In genomic region chr6:41462980-41463930, GRCh38 we compare ENCODE assay signal across 8 cellular contexts.
DNase-seq lines count a peak whose midpoint lies in the region; ATAC-seq and TF ChIP-seq lines count a peak whose summit lies in the region.

No MANE protein-coding gene starts in this region.

- H3K4me3 Mint-ChIP-seq in Caco-2 (ENCODE audit: unreplicated experiment) (no peak overlapping the region), H9 (no peak overlapping the region; a peak in 1 of 5 replicates)

- H2BK15ac ChIP-seq in H9 (ENCODE audit: low read depth, low read length) = no peak overlapping the region

- DNase-seq in Caco-2 (peak; percentile 79 to 84), H9 (no peak), SJSA1 (ENCODE audit: low read depth in 1 of 2, low spot score in 2 of 2) (peak; percentile 75 to 78), fibroblast of the aortic adventitia (ENCODE audit: low read depth) (peak; percentile 79), osteoblast (ENCODE audit: insufficient read length, low spot score, missing footprints) (no peak)

- no peak overlapping the region for H3K4me3 ChIP-seq in Caco-2 (ENCODE audit: low read depth, low read length)
- no peak overlapping the region for H3K4me3 ChIP-seq in SJSA1
- no peak overlapping the region for H3K4me3 ChIP-seq in fibroblast of the aortic adventitia (ENCODE audit: low read depth, low read length)
- H3K4me3 ChIP-seq in osteoblast (ENCODE audit: insufficient read depth, low read length) = no peak overlapping the region

- no peaks in the 10 kb centered on the region for H3K36me3 Mint-ChIP-seq in Caco-2 (ENCODE audit: insufficient read depth, unreplicated experiment)
- H3K36me3 Mint-ChIP-seq in H9 (ENCODE audit: insufficient read depth in 1 of 3, low read depth in 3 of 3) = no peaks in the 10 kb centered on the region; a peak in 1 of 7 replicates

- WGBS in H9 (ENCODE audit: extremely low coverage, insufficient read length, low lambda C conversion rate) = no CpG with 5 or more reads among the region's 13 CpGs

- H3K4me2 ChIP-seq in H9 (ENCODE audit: insufficient read depth, insufficient read length, low read length) (peak overlapping the region; percentile 5), osteoblast (ENCODE audit: insufficient read depth, low read length) (no peak overlapping the region)

- H2BK5ac ChIP-seq in H9 (ENCODE audit: insufficient read length, low read length) = no peak overlapping the region

- no peak overlapping the region for H3K27ac ChIP-seq in H9 (ENCODE audit: insufficient read length, low read depth, low read length)
- H3K27ac ChIP-seq in SJSA1 = no peak overlapping the region
- H3K27ac ChIP-seq in osteoblast (ENCODE audit: low read depth, low read length) = no peak overlapping the region

- no peaks in the 10 kb centered on the region for H3K27me3 ChIP-seq in Caco-2 (replicated peaks; ENCODE audit: control insufficient read depth, insufficient read depth, low read length)
- H3K27me3 ChIP-seq in H9 (ENCODE audit: insufficient read depth, low read length) = peaks cover 12% of the 10 kb centered on the region; the same call in 1 of the 2 replicates
- H3K27me3 ChIP-seq in SJSA1 (replicated peaks) = no peaks in the 10 kb centered on the region
- no peaks in the 10 kb centered on the region for H3K27me3 ChIP-seq in osteoblast (ENCODE audit: insufficient read depth, low read length)

- H3K9me3 Mint-ChIP-seq in Caco-2 (ENCODE audit: unreplicated experiment) = no peaks in the 10 kb centered on the region
- H3K9me3 Mint-ChIP-seq in H9 = no peaks in the 10 kb centered on the region

- no peak overlapping the region for H3K4ac ChIP-seq in H9 (ENCODE audit: low read depth, low read length)

- no peak overlapping the region for H3K18ac ChIP-seq in H9 (ENCODE audit: insufficient read length, low read depth, low read length)

- peak; percentile 65 to 81 for TF ChIP-seq CTCF in Caco-2 (IDR thresholded peaks at IDR 0.05; ENCODE audit: insufficient read depth in 1 of 2, low read depth in 1 of 2, low read length in 1 of 2, severe bottlenecking in 1 of 2, unreplicated experiment in 1 of 2)
- TF ChIP-seq CTCF in H9 (conservative IDR thresholded peaks at IDR 0.05) = peak; percentile 14; the same call in 1 of the 3 replicates
- peak; percentile 78 for TF ChIP-seq CTCF in fibroblast of the aortic adventitia (IDR thresholded peaks at IDR 0.05; ENCODE audit: insufficient read depth, low read length)
- peak; percentile 74 for TF ChIP-seq CTCF in osteoblast (IDR thresholded peaks at IDR 0.05; ENCODE audit: extremely low read depth, low read depth, low read length)

- H3K36me3 ChIP-seq in Caco-2 (ENCODE audit: control insufficient read depth, insufficient read depth, low read length) (no peaks in the 10 kb centered on the region; the same call in 1 of the 2 replicates), SJSA1 (no peaks in the 10 kb centered on the region), osteoblast (ENCODE audit: insufficient read depth, low read length) (no peaks in the 10 kb centered on the region)

- no peak overlapping the region for H2BK20ac ChIP-seq in H9 (ENCODE audit: low read depth, low read length, poor library complexity, severe bottlenecking)

- H3K9me3 ChIP-seq in Caco-2 (no peaks in the 10 kb centered on the region), H9 (ENCODE audit: control insufficient read depth, low read depth, low read length) (no peaks in the 10 kb centered on the region), SJSA1 (replicated peaks) (no peaks in the 10 kb centered on the region), osteoblast (ENCODE audit: low read depth, low read length) (no peaks in the 10 kb centered on the region)

- peaks cover 48% of the 10 kb centered on the region for H3K4me1 ChIP-seq in Caco-2
- H3K4me1 ChIP-seq in H9 (ENCODE audit: insufficient read depth, low read length) = peaks cover 10% of the 10 kb centered on the region; the same call in 1 of the 2 replicates
- peaks cover 22% of the 10 kb centered on the region for H3K4me1 ChIP-seq in SJSA1 (replicated peaks)
- H3K4me1 ChIP-seq in osteoblast (ENCODE audit: insufficient read depth, low read length) = peaks cover 8% of the 10 kb centered on the region

- H3K79me1 ChIP-seq in H9 (ENCODE audit: insufficient read depth, low read depth, low read length, poor library complexity, severe bottlenecking) = no peaks in the 10 kb centered on the region

- no peaks in the 10 kb centered on the region for H3K23me2 ChIP-seq in H9 (ENCODE audit: insufficient read length, low read depth, low read length, poor library complexity, severe bottlenecking)

- H3K79me2 ChIP-seq in H9 (ENCODE audit: insufficient read depth, low read length) = no peaks in the 10 kb centered on the region
- H3K79me2 ChIP-seq in osteoblast (ENCODE audit: insufficient read depth, low read length) = no peaks in the 10 kb centered on the region

- no TSS peak for BruUV-seq in Caco-2 (replicated peaks; lab: Mats Ljungman, UMichigan)

- ATAC-seq in GM21717 (IDR thresholded peaks at IDR 0.05; ENCODE audit: unreplicated experiment) = no peak
- no peak for ATAC-seq in HG02610 (IDR thresholded peaks at IDR 0.05; ENCODE audit: unreplicated experiment)
- ATAC-seq in HG02884 (IDR thresholded peaks at IDR 0.05; ENCODE audit: unreplicated experiment) = no peak

- H3K56ac ChIP-seq in H9 (ENCODE audit: insufficient read length, low read depth, low read length) = no peak overlapping the region

- no peak overlapping the region for H2AFZ ChIP-seq in H9 (ENCODE audit: low read length)
- H2AFZ ChIP-seq in osteoblast (ENCODE audit: low read length) = no peak overlapping the region

- H3K27me3 Mint-ChIP-seq in Caco-2 (ENCODE audit: insufficient read depth, unreplicated experiment) (no peaks in the 10 kb centered on the region), H9 (ENCODE audit: low read depth) (peaks cover 97% of the 10 kb centered on the region)

- H3K14ac ChIP-seq in H9 (ENCODE audit: insufficient read depth, low read length) = no peak overlapping the region

- H2BK12ac ChIP-seq in H9 (ENCODE audit: insufficient read length, low read depth, low read length) = no peak overlapping the region

- H4K8ac ChIP-seq in H9 (replicated peaks; ENCODE audit: insufficient read length, low read depth, low read length) = no peak overlapping the region

- no peak overlapping the region for H3K9ac ChIP-seq in H9 (ENCODE audit: extremely low read depth, insufficient read length, low read length)

- H4K91ac ChIP-seq in H9 (ENCODE audit: insufficient read length, low read depth, low read length) = no peak overlapping the region

- POLR2A ChIA-PET in Caco-2 (lab: Charles Lee) = no interaction called here

- H2AK5ac ChIP-seq in H9 (ENCODE audit: insufficient read length, low read length) = no peak overlapping the region

- H4K20me1 ChIP-seq in H9 (ENCODE audit: control insufficient read depth, insufficient read depth, insufficient read length) (no peaks in the 10 kb centered on the region), osteoblast (ENCODE audit: insufficient read depth, low read length) (no peaks in the 10 kb centered on the region)

- no peak overlapping the region for H2BK120ac ChIP-seq in H9 (ENCODE audit: low read depth, low read length, poor library complexity, severe bottlenecking)

- H3K27ac Mint-ChIP-seq in Caco-2 (ENCODE audit: unreplicated experiment) (no peak overlapping the region), H9 (no peak overlapping the region)

- H3K4me1 Mint-ChIP-seq in Caco-2 (ENCODE audit: low read depth, unreplicated experiment) = peaks cover 47% of the 10 kb centered on the region
- peaks cover 20 to 28% of the 10 kb centered on the region in 2 experiments for H3K4me1 Mint-ChIP-seq in H9

- H3T11ph ChIP-seq in H9 (ENCODE audit: low read length) = no peak overlapping the region

- no peak overlapping the region for H4K5ac ChIP-seq in H9 (ENCODE audit: insufficient read length, low read depth, low read length)

- CTCF ChIA-PET in Caco-2 (lab: Charles Lee) = interaction anchor here (0.6 to 1.7 kb wide), 5 partner anchors 9 to 129 kb away, joined by 3 to 10 read pairs (median 4); no protein-coding TSS in a partner anchor

- H3K23ac ChIP-seq in H9 (ENCODE audit: insufficient read length, low read depth, low read length) = no peak overlapping the region

- intact Hi-C loops in Caco-2 (cut with micrococcal nuclease; ENCODE audit: unreplicated experiment) = loop anchor here (1.0 to 2.0 kb wide), 4 partner anchors 40 to 129 kb away; no protein-coding TSS in a partner anchor

Comparison
In these comparisons a context has a peak if more than half of its experiments do, and no peak if none do; other contexts are left out.
1. DNase-seq: peak in Caco-2 (2 of 2), SJSA1 (2 of 2) and fibroblast of the aortic adventitia (single experiment); none in H9 (single experiment) and osteoblast (single experiment).
2. CTCF ChIP-seq: peak in every context shown above with its lines; median percentile 78 in fibroblast of the aortic adventitia; 74 in osteoblast; 73 in Caco-2; 14 in H9.